ENCODE assay signal across 8 cellular contexts in the genomic region with DNA sequence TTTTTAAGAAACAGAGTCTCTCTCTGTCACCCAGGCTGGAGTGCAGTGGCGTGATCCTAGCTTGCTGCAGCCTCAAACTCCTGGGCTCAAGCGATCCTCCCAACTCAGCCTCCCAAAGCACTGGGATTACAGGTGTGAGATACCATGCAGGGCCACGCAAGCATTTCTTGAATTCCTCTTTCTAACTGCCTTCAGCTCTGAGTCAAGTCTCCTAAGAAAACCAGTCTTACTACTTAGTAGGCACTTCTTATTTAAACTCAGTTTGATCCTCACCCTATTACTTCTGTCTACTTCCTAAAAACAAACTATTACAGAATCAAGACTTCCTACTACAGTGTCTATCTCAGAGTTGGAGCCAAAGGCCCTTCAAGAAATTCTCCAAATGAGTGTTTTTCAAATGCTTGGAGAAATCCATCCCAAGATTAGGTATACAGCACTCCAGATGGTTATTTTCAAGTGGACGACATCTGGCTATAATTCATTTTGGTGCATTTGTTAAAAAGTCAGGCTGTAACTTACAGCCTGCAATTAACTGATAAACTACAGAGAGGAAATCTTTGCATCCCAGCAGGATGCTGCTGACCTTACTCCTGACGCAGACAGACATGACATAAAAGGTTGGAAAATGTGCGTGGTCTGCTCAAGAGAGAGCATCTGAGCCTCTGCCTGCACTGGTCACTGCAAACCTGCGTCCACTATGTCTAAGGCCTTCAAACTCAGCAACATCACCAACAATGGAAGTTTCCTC. TPM values are rescaled to one million over a fixed set of nuclear protein-coding genes. Genes with fewer than 3 reads are reported as not detected.
DNase-seq lines count a peak whose midpoint lies in the region; ATAC-seq and TF ChIP-seq lines count a peak whose summit lies in the region.

No MANE protein-coding gene starts in this region.

- TF ChIP-seq CTCF in HCT116 (IDR thresholded peaks at IDR 0.05 in 2 of 3, conservative IDR thresholded peaks at IDR 0.05 in 1 of 3; ENCODE audit: borderline replicate concordance in 1 of 3, insufficient read depth in 1 of 3, low read depth in 2 of 3, low read length in 2 of 3) (no peak), psoas muscle (IDR thresholded peaks at IDR 0.05) (no peak), BE2C (IDR thresholded peaks at IDR 0.05; ENCODE audit: low read depth, low read length) (no peak)
- no peak for TF ChIP-seq CTCF in CD4-positive, alpha-beta T cell (IDR thresholded peaks at IDR 0.05)

- H3K27ac Mint-ChIP-seq in CD4-positive, alpha-beta T cell, result no peak overlapping the region

- H3K27ac ChIP-seq in HCT116 (ENCODE audit: low read depth, low read length), result peak overlapping the region; percentile 2; the same call in 1 of the 2 replicates
- H3K27ac ChIP-seq in psoas muscle, result peak overlapping the region; percentile 92
- H3K27ac ChIP-seq in CD4-positive, alpha-beta T cell (ENCODE audit: low read depth, low read length), result no peak overlapping the region

- H2AFZ ChIP-seq in HCT116 (ENCODE audit: low read depth, low read length, poor library complexity, severe bottlenecking), result no peak overlapping the region

- H3K79me2 ChIP-seq in HCT116 (ENCODE audit: insufficient read depth, low read length), result peaks cover 100% of the 10 kb centered on the region

- no peaks in the 10 kb centered on the region for H3K9me3 Mint-ChIP-seq in CD4-positive, alpha-beta T cell

- H3K27me3 Mint-ChIP-seq in CD4-positive, alpha-beta T cell, result no peaks in the 10 kb centered on the region

- WGBS in psoas muscle, 3 donors, result 85 to 91% (median 86%) methylated on average over 7 of the region's 7 CpGs

- RAD21 ChIA-PET in HCT116 (lab: Charles Lee; ENCODE audit: low non-redundant PET in 1 of 2, low total read pairs in 2 of 2, uncharacterized antibody in 2 of 2, unreplicated experiment in 2 of 2), result no interaction called here

- H3K4me3 Mint-ChIP-seq in CD4-positive, alpha-beta T cell, result no peak overlapping the region

- CTCF ChIA-PET in HCT116 (lab: Charles Lee), result interaction anchor here (1.0 kb wide), 1 partner anchor 19 kb away, joined by 3 read pairs; no protein-coding TSS in a partner anchor
- CTCF ChIA-PET in CD4-positive, alpha-beta T cell (lab: Charles Lee), result no interaction called here

- no peaks in the 10 kb centered on the region for H4K20me1 ChIP-seq in HCT116 (ENCODE audit: insufficient read depth)

- H3K4me2 ChIP-seq in HCT116 (ENCODE audit: low read length), result peak overlapping the region; percentile 54

- peaks cover 15 to 49% of the 10 kb centered on the region in 2 experiments for H3K36me3 ChIP-seq in HCT116 (ENCODE audit: control insufficient read depth in 1 of 2, insufficient read depth in 2 of 2, low read length in 2 of 2)
- H3K36me3 ChIP-seq in psoas muscle (ENCODE audit: insufficient read depth in 1 of 2, low read depth in 1 of 2), result peaks cover 2 to 55% of the 10 kb centered on the region in 2 donors
- peaks cover 19% of the 10 kb centered on the region for H3K36me3 ChIP-seq in BE2C

- H3K9ac ChIP-seq in HCT116 (ENCODE audit: low read length), result peak overlapping the region; percentile 15; the same call in 1 of the 2 replicates

- no TSS peak for BruUV-seq in HCT116 (replicated peaks; lab: Mats Ljungman, UMichigan)

- no peak overlapping the region for H3K4me3 ChIP-seq in HCT116 (replicated peaks in 1 of 2; ENCODE audit: low read depth in 1 of 2, low read length in 2 of 2)
- H3K4me3 ChIP-seq in psoas muscle, result no peak overlapping the region
- no peak overlapping the region for H3K4me3 ChIP-seq in BE2C (ENCODE audit: low read depth, low read length)

- H3K4me1 Mint-ChIP-seq in CD4-positive, alpha-beta T cell (ENCODE audit: low read depth), result peaks cover 23% of the 10 kb centered on the region

- no peak for ATAC-seq in HCT116
- peak; percentile 76 for ATAC-seq in esophagus mucosa
- no peak for ATAC-seq in psoas muscle
- ATAC-seq in GM19351 (IDR thresholded peaks at IDR 0.05; ENCODE audit: unreplicated experiment), result no peak
- ATAC-seq in CD4-positive, alpha-beta T cell (ENCODE audit: poor library complexity), result no peak

- H3K9me3 ChIP-seq in HCT116 (ENCODE audit: control insufficient read depth in 1 of 2, insufficient read depth in 1 of 2, low read depth in 1 of 2, low read length in 2 of 2), result no peaks in the 10 kb centered on the region
- no peaks in the 10 kb centered on the region for H3K9me3 ChIP-seq in psoas muscle
- H3K9me3 ChIP-seq in BE2C, result no peaks in the 10 kb centered on the region
- H3K9me3 ChIP-seq in CD4-positive, alpha-beta T cell (ENCODE audit: control insufficient read depth, low read length), result no peaks in the 10 kb centered on the region

- peaks cover 51% of the 10 kb centered on the region for H3K36me3 Mint-ChIP-seq in CD4-positive, alpha-beta T cell (ENCODE audit: low read depth)

- DNase-seq in HCT116 (ENCODE audit: low read depth, low spot score), result no peak
- peak; percentile 16 for DNase-seq in NOMO-1 treated with dmso at 0.1 percent for 144 hours (lab: John Stamatoyannopoulos, UW; ENCODE audit: unreplicated experiment)
- DNase-seq in psoas muscle, result no peak
- no peak for DNase-seq in activated naive CD4-positive, alpha-beta T cell treated with anti-CD3 and anti-CD28 coated beads, Interleukin-2, amount 50 U/mL, for 16 hours
- DNase-seq in BE2C, result no peak
- no peak for DNase-seq in CD4-positive, alpha-beta T cell

- H3K4me1 ChIP-seq in HCT116 (ENCODE audit: control insufficient read depth in 1 of 2, insufficient read depth in 2 of 2, low read length in 2 of 2), result peaks cover 44 to 63% of the 10 kb centered on the region in 2 experiments
- peaks cover 65% of the 10 kb centered on the region for H3K4me1 ChIP-seq in psoas muscle
- H3K4me1 ChIP-seq in BE2C, result peaks cover 9% of the 10 kb centered on the region

- H3K27me3 ChIP-seq in HCT116 (ENCODE audit: insufficient read depth, low read length) (no peaks in the 10 kb centered on the region), psoas muscle (ENCODE audit: insufficient read depth in 3 of 3, low read length in 2 of 3) (no peaks in the 10 kb centered on the region), BE2C (no peaks in the 10 kb centered on the region)
- no peaks in the 10 kb centered on the region for H3K27me3 ChIP-seq in CD4-positive, alpha-beta T cell (ENCODE audit: control insufficient read depth, insufficient read depth, low read length)

- no peaks in the 10 kb centered on the region for H3K9me2 ChIP-seq in HCT116 (ENCODE audit: insufficient read depth)

- intact Hi-C loops in HCT116 (cut with micrococcal nuclease) (no loop called here), psoas muscle (cut with DNase I) (no loop called here)
- intact Hi-C loops in CD4-positive, alpha-beta T cell (cut with DNase I, micrococcal nuclease), result no loop called here

- POLR2A ChIA-PET in HCT116 (lab: Charles Lee), result interaction anchor here (1.7 kb wide), 1 partner anchor 34 kb away, joined by 4 read pairs; a partner anchor contains a TSS
- POLR2A ChIA-PET in CD4-positive, alpha-beta T cell (lab: Charles Lee), result interaction anchor here (1.4 kb wide), 1 partner anchor 35 kb away, joined by 3 read pairs; a partner anchor contains a TSS

- TF ChIP-seq POLR2A in HCT116 (IDR thresholded peaks at IDR 0.05; ENCODE audit: borderline replicate concordance, extremely low read depth, insufficient read depth, insufficient read length), result no peak

- TF ChIP-seq RAD21 in HCT116 (IDR thresholded peaks at IDR 0.05; ENCODE audit: low read depth), result no peak

TF ChIP-seq in HCT116, 20 proteins besides CTCF, POLR2A, EP300 and RAD21:
- TF ChIP-seq TCF7L2 (IDR thresholded peaks at IDR 0.05; ENCODE audit: borderline replicate concordance, extremely low read depth, insufficient read depth, insufficient read length) (no peak), POLR2AphosphoS5 (IDR thresholded peaks at IDR 0.05; ENCODE audit: low read depth, low read length) (peak; percentile 3; the same call in 1 of the 2 replicates), EGR1 (IDR thresholded peaks at IDR 0.05; ENCODE audit: low read depth) (no peak), ZFX (IDR thresholded peaks at IDR 0.05) (no peak), JUND (IDR thresholded peaks at IDR 0.05) (no peak), CBX3 (IDR thresholded peaks at IDR 0.05; ENCODE audit: low read depth) (no peak), EZH2 (IDR thresholded peaks at IDR 0.05) (no peak)
- TF ChIP-seq, protein P1, sequence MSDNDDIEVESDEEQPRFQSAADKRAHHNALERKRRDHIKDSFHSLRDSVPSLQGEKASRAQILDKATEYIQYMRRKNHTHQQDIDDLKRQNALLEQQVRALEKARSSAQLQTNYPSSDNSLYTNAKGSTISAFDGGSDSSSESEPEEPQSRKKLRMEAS (IDR thresholded peaks at IDR 0.05), result no peak
TF ChIP-seq in HCT116: peak in this region for 1.

RNA-seq across cellular contexts. Expression of a gene that starts 34.8 kb away (rescaled TPM):
- total RNA-seq in HCT116 (2021; ENCODE audit: unreplicated experiment), result 83.3 TPM
- polyA plus RNA-seq in HCT116 (2012), result 35.7 and 37.1 TPM in 2 replicates
- total RNA-seq in esophagus mucosa, result 16.0 TPM
- total RNA-seq in psoas muscle, result 10 to 100 TPM; 24.9 to 68.6 (median 55.9) TPM
- 10 to 100 TPM; 10.0 to 39.8 (median 10.9) TPM for polyA plus RNA-seq in psoas muscle
- 21.5 TPM for polyA plus RNA-seq in BE2C (2012; ENCODE audit: insufficient read depth, insufficient read length, low read depth)
- 10 to 100 TPM; 21.1 to 24.2 TPM for total RNA-seq in CD4-positive, alpha-beta T cell

RNA-seq across cellular contexts. Expression of a gene that starts 57.3 kb away (rescaled TPM):
- total RNA-seq in HCT116 (2021; ENCODE audit: unreplicated experiment) (not detected), esophagus mucosa (not detected), psoas muscle (not detected)
- polyA plus RNA-seq in HCT116 (2012), result not detected in 2 replicates
- polyA plus RNA-seq in psoas muscle, result not detected
- polyA plus RNA-seq in BE2C (2012; ENCODE audit: insufficient read depth, insufficient read length, low read depth), result not detected
- not detected for total RNA-seq in CD4-positive, alpha-beta T cell
